Comparison of ENCODE assay signal across 11 cellular contexts in the genomic region with DNA sequence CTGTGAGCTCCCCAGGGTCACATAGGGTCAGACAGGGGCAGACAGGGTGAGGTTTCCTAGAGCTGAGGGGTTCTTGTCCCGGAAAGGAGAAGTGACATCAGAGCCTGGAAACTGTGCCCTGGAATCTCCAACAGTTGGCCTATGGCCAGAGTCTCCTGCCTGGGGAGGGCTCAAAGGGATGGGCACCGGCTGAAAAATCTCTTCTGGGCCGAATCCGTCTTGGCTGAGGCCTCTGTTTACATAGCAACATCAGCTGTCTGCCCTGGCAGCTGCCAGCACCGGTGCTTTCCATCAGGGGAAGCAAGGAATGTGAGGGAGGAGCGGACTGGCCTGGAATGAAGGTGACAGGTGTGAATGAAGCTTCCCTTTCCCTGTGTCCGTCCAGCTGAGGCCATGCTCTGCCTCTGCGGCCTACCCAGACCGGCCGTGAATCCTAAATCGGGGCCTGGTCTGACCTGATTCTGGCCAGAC. TPM values are rescaled to one million over a fixed set of nuclear protein-coding genes. Genes with fewer than 3 reads are reported as not detected.
DNase-seq lines count a peak whose midpoint lies in the region; ATAC-seq, FAIRE-seq and TF ChIP-seq lines count a peak whose summit lies in the region.
"Had no signal": no experiment of that assay in that cellular context is flagged by ENCODE, and none has a peak within 500 bp of the region (broad histone marks: within the 10 kb centered on the region; RNA-seq: fewer than 3 reads in every experiment).

No MANE protein-coding gene starts in this region.

- H3K4me3 Mint-ChIP-seq in activated T-helper 2 cell treated with anti-CD3 and anti-CD28 coated beads, Interferon-gamma antibody, Interleukin-2, Interleukin-4, amounts not matched to agents 10 μg/mL and 5 μg/mL and 100 μg/mL, durations not matched to agents 14 hours and 24 hours and 36 hours (ENCODE audit: low read depth), result no peak overlapping the region
- H3K4me3 Mint-ChIP-seq: B cell had no signal

- peaks cover 13% of the 10 kb centered on the region for H3K4me1 Mint-ChIP-seq in activated T-helper 2 cell treated with anti-CD3 and anti-CD28 coated beads, Interferon-gamma antibody, Interleukin-2, Interleukin-4, amounts not matched to agents 10 μg/mL and 5 μg/mL and 100 μg/mL, durations not matched to agents 14 hours and 24 hours and 36 hours (ENCODE audit: low read depth)

- no peak for TF ChIP-seq EP300 in A549 (IDR thresholded peaks at IDR 0.05)

- H3K4me3 ChIP-seq in A549, result no peak overlapping the region
- H3K4me3 ChIP-seq in LNCaP clone FGC (ENCODE audit: low read depth, low read length), result no peak overlapping the region
- no peak overlapping the region for H3K4me3 ChIP-seq in body of pancreas
- no peak overlapping the region for H3K4me3 ChIP-seq in liver (ENCODE audit: low read depth in 1 of 3, low read length in 3 of 3)

- TF ChIP-seq POLR2A in A549 (IDR thresholded peaks at IDR 0.05; ENCODE audit: low read length), result no peak
- no peak for TF ChIP-seq POLR2A in body of pancreas (IDR thresholded peaks at IDR 0.05)

- no peak overlapping the region for H3K9ac ChIP-seq in liver (ENCODE audit: low read depth in 1 of 2, low read length in 2 of 2)

- POLR2A ChIA-PET in A549 (lab: Yijun Ruan, JAX), result no interaction called here

- peaks cover 27% of the 10 kb centered on the region for H3K4me1 ChIP-seq in A549
- peaks cover 19% of the 10 kb centered on the region for H3K4me1 ChIP-seq in body of pancreas
- H3K4me1 ChIP-seq in liver (ENCODE audit: control insufficient read depth in 4 of 4, insufficient read depth in 4 of 4, low read length in 3 of 4), result no peaks in the 10 kb centered on the region

- TF ChIP-seq CTCF in A549 (IDR thresholded peaks at IDR 0.05) (no peak), LNCaP clone FGC (IDR thresholded peaks at IDR 0.05; ENCODE audit: control insufficient read depth, extremely low read depth, insufficient read depth) (no peak), body of pancreas (IDR thresholded peaks at IDR 0.05) (no peak), liver (IDR thresholded peaks at IDR 0.05; ENCODE audit: low read depth, low read length, missing input control) (no peak), GM10266 (IDR thresholded peaks at IDR 0.05; ENCODE audit: control insufficient read depth, insufficient read depth, low read depth, missing control alignments) (no peak)

- H3K9me3 ChIP-seq in A549 (no peaks in the 10 kb centered on the region), body of pancreas (no peaks in the 10 kb centered on the region), liver (ENCODE audit: control insufficient read depth in 4 of 4, low read length in 3 of 4) (no peaks in the 10 kb centered on the region)

- TF ChIP-seq RAD21 in A549 (conservative IDR thresholded peaks at IDR 0.05 in 1 of 2, IDR thresholded peaks at IDR 0.05 in 1 of 2), result no peak
- no peak for TF ChIP-seq RAD21 in liver (IDR thresholded peaks at IDR 0.05)

- no peaks in the 10 kb centered on the region for H3K36me3 ChIP-seq in body of pancreas (replicated peaks in 1 of 2; ENCODE audit: insufficient read depth in 1 of 2, low read depth in 2 of 2)
- no peaks in the 10 kb centered on the region for H3K36me3 ChIP-seq in liver (ENCODE audit: control insufficient read depth in 4 of 4, insufficient read depth in 3 of 4, low read depth in 1 of 4, low read length in 3 of 4)

- H3K27ac ChIP-seq in A549 (peak overlapping the region; percentile 49 to 66; a peak in 5 of 6 replicates), body of pancreas (peak overlapping the region in 3 of 4 donors; percentile 20 to 63 (median 58)), liver (ENCODE audit: low read depth in 1 of 2, low read length in 2 of 2) (no peak overlapping the region)

- no peaks in the 10 kb centered on the region for H3K27me3 Mint-ChIP-seq in activated T-helper 2 cell treated with anti-CD3 and anti-CD28 coated beads, Interferon-gamma antibody, Interleukin-2, Interleukin-4, amounts not matched to agents 10 μg/mL and 5 μg/mL and 100 μg/mL, durations not matched to agents 14 hours and 24 hours and 36 hours (ENCODE audit: low read depth)
- H3K27me3 Mint-ChIP-seq: B cell had no signal

- no peak for FAIRE-seq in A549 (lab: Jason Lieb, UNC)

- peak overlapping the region; percentile 38; the same call in 2 of the 3 replicates for H3K4me2 ChIP-seq in A549

- ATAC-seq in A549 (peak; percentile 26 to 46; a peak in 4 of 6 replicates), body of pancreas (peak; percentile 74), HG03378 (IDR thresholded peaks at IDR 0.05; ENCODE audit: unreplicated experiment) (no peak)

- H3K36me3 Mint-ChIP-seq in activated T-helper 2 cell treated with anti-CD3 and anti-CD28 coated beads, Interferon-gamma antibody, Interleukin-2, Interleukin-4, amounts not matched to agents 10 μg/mL and 5 μg/mL and 100 μg/mL, durations not matched to agents 14 hours and 24 hours and 36 hours (ENCODE audit: low read depth), result no peaks in the 10 kb centered on the region

- CTCF ChIA-PET in A549 (lab: Yijun Ruan, JAX), result interaction anchor here (0.8 to 3.0 kb wide), 4 partner anchors 13 to 316 kb away, joined by 3 to 11 read pairs (median 6); no protein-coding TSS in a partner anchor

- H3K27me3 ChIP-seq in body of pancreas (no peaks in the 10 kb centered on the region), liver (ENCODE audit: control insufficient read depth in 4 of 4, insufficient read depth in 4 of 4, low read length in 3 of 4) (no peaks in the 10 kb centered on the region)

- no peak overlapping the region for H3K27ac Mint-ChIP-seq in activated T-helper 2 cell treated with anti-CD3 and anti-CD28 coated beads, Interferon-gamma antibody, Interleukin-2, Interleukin-4, amounts not matched to agents 10 μg/mL and 5 μg/mL and 100 μg/mL, durations not matched to agents 14 hours and 24 hours and 36 hours
- H3K27ac Mint-ChIP-seq: B cell had no signal

- peak in 1 of 2 experiments; percentile 40 for DNase-seq in A549 (ENCODE audit: low read depth in 1 of 2, low spot score in 1 of 2)
- peak; percentile 82 for DNase-seq in LNCaP clone FGC (ENCODE audit: low read depth)
- peak; percentile 34 to 64 (median 52) for DNase-seq in body of pancreas
- DNase-seq in activated T-helper 2 cell treated with anti-CD3 and anti-CD28 coated beads, Interferon-gamma antibody, Interleukin-2, Interleukin-4, amounts not matched to agents 10 μg/mL and 5 μg/mL and 100 μg/mL, durations not matched to agents 14 hours and 24 hours and 36 hours (ENCODE audit: low spot score), result no peak
- DNase-seq in GM10266 (ENCODE audit: extremely low spot score), result no peak
- no peak for DNase-seq in NCI-H128 (lab: John Stamatoyannopoulos, UW; ENCODE audit: unreplicated experiment)
- DNase-seq: effector CD4-positive, alpha-beta T cell; stimulated activated CD4-positive, alpha-beta T cell treated with anti-CD3 and anti-CD28 coated beads, Interleukin-4, amount 100 ng/mL, for 1 hour had no signal

- 58% methylated on average over 11 of the region's 11 CpGs for WGBS in A549 (ENCODE audit: missing lambda C conversion rate)
- 8 to 26% methylated on average over 10 to 11 of the region's 11 CpGs for WGBS in body of pancreas, 2 donors
- 57% methylated on average over 11 of the region's 11 CpGs for WGBS in liver

- no peaks in the 10 kb centered on the region for H3K9me3 Mint-ChIP-seq in activated T-helper 2 cell treated with anti-CD3 and anti-CD28 coated beads, Interferon-gamma antibody, Interleukin-2, Interleukin-4, amounts not matched to agents 10 μg/mL and 5 μg/mL and 100 μg/mL, durations not matched to agents 14 hours and 24 hours and 36 hours

- intact Hi-C loops in body of pancreas (cut with DNase I), result no loop called here
- intact Hi-C loops in activated T-helper 2 cell treated with anti-CD3 and anti-CD28 coated beads, Interferon-gamma antibody, Interleukin-2, Interleukin-4, amounts not matched to agents 10 μg/mL and 5 μg/mL and 100 μg/mL, durations not matched to agents 14 hours and 24 hours and 36 hours (cut with micrococcal nuclease), result no loop called here

TF ChIP-seq in A549, 52 proteins besides CTCF, POLR2A, EP300 and RAD21 (continues in another document):
- TF ChIP-seq SMC3 (IDR thresholded peaks at IDR 0.05), result no peak
- TF ChIP-seq TFCP2L1 (CRISPR knock-in tag; IDR thresholded peaks at IDR 0.05), result no peak
- TF ChIP-seq RCOR1 (IDR thresholded peaks at IDR 0.05; ENCODE audit: low read depth, low read length), result no peak

TF ChIP-seq in liver, 16 proteins besides CTCF, POLR2A, EP300 and RAD21 (continues in another document):
- TF ChIP-seq JUND (IDR thresholded peaks at IDR 0.05) (no peak), FOXA1 (IDR thresholded peaks at IDR 0.05) (no peak)

RNA-seq across cellular contexts. Expression of a gene that starts 30.7 kb away (rescaled TPM):
- polyA plus RNA-seq in A549 (2011; rRNA removed) (3.4 and 6.5 TPM in 2 replicates), A549 (2017; fragmentation: RNase III; extraction: RNeasy Plus Mini Kit Qiagen cat#74134 plus additional on column Dnase treatment) (3.0 to 4.7 TPM (median 3.3 TPM) in 3 replicates), liver (under 1 TPM; 0.01 to 0.38 TPM)
- polyA plus RNA-seq in A549 (2012; cell fraction: cytosol; rRNA removed), result 1.5 and 2.4 TPM in 2 replicates
- polyA plus RNA-seq in A549 (2012; cell fraction: nucleus; rRNA removed), result 1.2 and 1.6 TPM in 2 replicates
- 5.1 and 7.3 TPM in 2 replicates for polyA minus RNA-seq in A549 (2011; rRNA and poly(A)+ RNA removed)
- total RNA-seq in body of pancreas (1 to 10 TPM in 1 of 2 donors, not detected in 1; 1.6 TPM), liver (under 1 TPM; 0.08 to 0.70 TPM)
- 1.3 and 1.8 TPM in 2 replicates for total RNA-seq in activated T-helper 2 cell treated with anti-CD3 and anti-CD28 coated beads, Interferon-gamma antibody, Interleukin-2, Interleukin-4, amounts not matched to agents 10 μg/mL and 5 μg/mL and 100 μg/mL, durations not matched to agents 14 hours and 24 hours and 36 hours
- total RNA-seq: B cell had no signal

RNA-seq across cellular contexts. Expression of a gene that starts 34.6 kb away (rescaled TPM):
- polyA plus RNA-seq in A549 (2011; rRNA removed), result 38.9 and 42.3 TPM in 2 replicates
- 7.7 and 8.9 TPM in 2 replicates for polyA plus RNA-seq in A549 (2012; cell fraction: cytosol; rRNA removed)
- 10.5 and 19.1 TPM in 2 replicates for polyA plus RNA-seq in A549 (2012; cell fraction: nucleus; rRNA removed)
- 19.4 to 22.1 TPM (median 20.4 TPM) in 3 replicates for polyA plus RNA-seq in A549 (2017; fragmentation: RNase III; extraction: RNeasy Plus Mini Kit Qiagen cat#74134 plus additional on column Dnase treatment)
- polyA minus RNA-seq in A549 (2011; rRNA and poly(A)+ RNA removed), result 23.2 and 23.8 TPM in 2 replicates
- 10 to 100 TPM; 14.5 to 36.8 TPM for total RNA-seq in body of pancreas
- 10 to 100 TPM; 23.3 to 31.1 TPM for total RNA-seq in liver
- polyA plus RNA-seq in liver, result 1 to 10 TPM; 8.2 to 9.4 TPM
- total RNA-seq in activated T-helper 2 cell treated with anti-CD3 and anti-CD28 coated beads, Interferon-gamma antibody, Interleukin-2, Interleukin-4, amounts not matched to agents 10 μg/mL and 5 μg/mL and 100 μg/mL, durations not matched to agents 14 hours and 24 hours and 36 hours, result 46.2 and 46.3 TPM in 2 replicates

Comparison
In these comparisons a context has a peak if more than half of its experiments do, and no peak if none do; other contexts are left out.
1. DNase-seq: peak in LNCaP clone FGC (single experiment) and body of pancreas (4 of 4); none in activated T-helper 2 cell treated with anti-CD3 and anti-CD28 coated beads, Interferon-gamma antibody, Interleukin-2, Interleukin-4, amounts not matched to agents 10 μg/mL and 5 μg/mL and 100 μg/mL, durations not matched to agents 14 hours and 24 hours and 36 hours (single experiment), GM10266 (single experiment) and NCI-H128 (single experiment).
2. H3K27ac ChIP-seq: peak in A549 (2 of 2) and body of pancreas (3 of 4); none in liver (0 of 2).